Comparison of ENCODE assay signal across 12 cellular contexts in the genomic region with DNA sequence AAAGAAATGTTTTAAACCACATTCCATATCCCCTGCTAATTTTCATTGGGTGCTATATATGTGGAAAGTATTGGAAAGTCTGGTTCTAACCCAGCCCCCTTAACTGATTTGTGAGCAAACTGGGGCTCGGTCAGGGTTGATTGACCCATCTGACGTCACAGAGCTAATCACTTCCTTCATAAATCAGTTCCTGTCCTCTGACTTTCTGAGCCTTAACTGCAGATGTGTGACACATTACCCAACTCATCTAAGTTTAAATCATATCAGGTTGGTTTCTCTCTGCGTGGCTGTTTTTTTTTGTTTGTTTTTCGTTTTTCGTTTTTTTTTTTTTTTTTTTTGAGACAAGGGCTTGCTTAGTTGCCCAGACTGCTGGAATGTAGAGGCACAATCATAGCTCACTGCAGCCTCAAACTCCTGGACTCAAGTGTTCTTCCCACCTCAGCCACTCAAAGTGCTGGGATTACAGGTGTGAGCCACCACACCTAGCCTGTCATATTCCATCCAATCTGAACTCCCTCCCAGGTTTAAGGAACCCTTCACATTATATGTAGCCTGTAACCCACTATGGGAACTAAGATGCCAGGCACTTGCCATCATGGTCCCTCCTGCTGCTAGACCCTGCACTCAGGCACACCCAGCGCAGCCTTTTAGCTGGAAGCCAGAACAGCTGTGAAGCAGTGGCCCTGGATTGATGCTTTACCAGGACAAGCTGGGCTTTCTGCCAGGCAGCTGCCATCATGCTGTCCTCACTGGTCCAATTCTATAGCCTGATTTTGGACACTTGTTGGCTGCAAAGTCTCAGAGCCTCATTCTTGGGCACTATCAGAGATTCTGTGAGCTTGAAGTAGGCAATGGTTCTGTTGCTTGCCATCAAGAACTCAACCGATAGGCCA. TPM values are rescaled to one million over a fixed set of nuclear protein-coding genes. Genes with fewer than 3 reads are reported as not detected.
DNase-seq lines count a peak whose midpoint lies in the region; ATAC-seq and TF ChIP-seq lines count a peak whose summit lies in the region.
"Had no signal": no experiment of that assay in that cellular context is flagged by ENCODE, and none has a peak within 500 bp of the region (broad histone marks: within the 10 kb centered on the region; RNA-seq: fewer than 3 reads in every experiment).

No MANE protein-coding gene starts in this region.

- no peak overlapping the region for H3K27ac ChIP-seq in effector memory CD4-positive, alpha-beta T cell (ENCODE audit: insufficient read depth, low read length, poor library complexity, severe bottlenecking)
- H3K27ac ChIP-seq: esophagus squamous epithelium had no signal

- peak; percentile 74 for DNase-seq in GM13976 (ENCODE audit: low spot score)
- DNase-seq in dermis blood vessel endothelial cell = peak; percentile 21
- DNase-seq in OCI-M1 (lab: John Stamatoyannopoulos, UW) = no peak
- no peak for DNase-seq in G401 (ENCODE audit: low spot score)
- no peak for DNase-seq in NCI-H748 treated with DMSO at 0.1 percent for 48 hours (lab: John Stamatoyannopoulos, UW)
- no peak for DNase-seq in effector memory CD4-positive, alpha-beta T cell
- DNase-seq: activated naive CD4-positive, alpha-beta T cell treated with Interleukin-2 at 50 U/mL for 16 hours; esophagus squamous epithelium; IMR-90; SW 1271 had no signal

- H3K36me3 ChIP-seq in effector memory CD4-positive, alpha-beta T cell (ENCODE audit: control insufficient read depth, insufficient read depth, low read length) = no peaks in the 10 kb centered on the region
- H3K36me3 ChIP-seq: esophagus squamous epithelium had no signal

- H3K4me1 ChIP-seq in effector memory CD4-positive, alpha-beta T cell (ENCODE audit: control insufficient read depth, insufficient read depth, low read length, poor library complexity, severe bottlenecking) = no peaks in the 10 kb centered on the region
- H3K4me1 ChIP-seq: esophagus squamous epithelium had no signal

- TF ChIP-seq CTCF in GM13976 (IDR thresholded peaks at IDR 0.05; ENCODE audit: borderline replicate concordance, control extremely low read depth, extremely low read depth, insufficient read depth, missing control alignments) = no peak

- no peaks in the 10 kb centered on the region for H3K27me3 ChIP-seq in effector memory CD4-positive, alpha-beta T cell (replicated peaks; ENCODE audit: control insufficient read depth, insufficient read depth, low read length, poor library complexity, severe bottlenecking)

- in situ Hi-C loops in GM13976 (cut with MboI; ENCODE audit: low sequenced_read_pairs, unreplicated experiment) (no loop called here), G401 (cut with HindIII; ENCODE audit: low sequenced_read_pairs) (no loop called here)

- peak; percentile 52 for ATAC-seq in GM21360 (IDR thresholded peaks at IDR 0.05; ENCODE audit: unreplicated experiment)
- ATAC-seq in HG03135 (IDR thresholded peaks at IDR 0.05; ENCODE audit: unreplicated experiment) = peak; percentile 52

- H3K4me3 ChIP-seq in effector memory CD4-positive, alpha-beta T cell (ENCODE audit: insufficient read depth, low read depth, low read length, poor library complexity, severe bottlenecking) = no peak overlapping the region
- H3K4me3 ChIP-seq: esophagus squamous epithelium had no signal

- no peaks in the 10 kb centered on the region for H3K9me3 ChIP-seq in effector memory CD4-positive, alpha-beta T cell (ENCODE audit: control insufficient read depth, low read length)
- H3K9me3 ChIP-seq: esophagus squamous epithelium had no signal

RNA-seq across cellular contexts. Expression of gene BPTF, which starts 6.9 kb away (rescaled TPM):
- total RNA-seq in dermis blood vessel endothelial cell = 48.3 and 68.5 TPM in 2 replicates
- total RNA-seq in G401 (2014; rRNA removed; shearing (Covaris generic)) = 25.5 TPM in 2 replicates

Comparison
In these comparisons a context has a peak if more than half of its experiments do, and no peak if none do; other contexts are left out.
1. DNase-seq: peak in GM13976 (single experiment) and dermis blood vessel endothelial cell (single experiment); none in OCI-M1 (single experiment), G401 (single experiment), NCI-H748 treated with DMSO at 0.1 percent for 48 hours (single experiment) and effector memory CD4-positive, alpha-beta T cell (0 of 3).